9 cellular contexts compared by ENCODE assay signal in the genomic region with DNA sequence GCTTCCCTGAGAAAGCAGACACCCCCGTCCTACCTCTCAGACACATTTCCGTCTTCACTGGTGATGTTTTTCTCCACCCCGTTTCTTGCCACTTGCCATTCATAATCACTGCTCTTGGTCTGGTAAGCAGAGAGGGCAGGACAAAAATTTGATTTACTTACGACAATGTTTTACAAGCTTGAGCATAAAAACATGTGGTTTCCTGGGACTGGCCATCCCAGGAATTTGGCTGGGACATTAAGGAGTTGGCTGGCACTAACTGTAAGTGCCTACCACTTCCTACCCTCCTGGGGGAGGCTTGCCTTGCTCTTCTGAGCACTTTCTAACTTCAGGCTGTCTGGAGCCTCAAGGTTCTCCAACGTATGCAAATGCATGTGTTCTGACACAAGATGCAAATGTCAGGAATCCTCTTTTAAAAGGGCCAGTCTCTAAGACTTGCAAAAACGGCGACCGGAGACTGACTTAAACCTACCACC. TPM values are rescaled to one million over a fixed set of nuclear protein-coding genes. Genes with fewer than 3 reads are reported as not detected.
DNase-seq lines count a peak whose midpoint lies in the region; ATAC-seq, FAIRE-seq and TF ChIP-seq lines count a peak whose summit lies in the region.
"Had no signal": no experiment of that assay in that cellular context is flagged by ENCODE, and none has a peak within 500 bp of the region (broad histone marks: within the 10 kb centered on the region; RNA-seq: fewer than 3 reads in every experiment).

No MANE protein-coding gene starts in this region.

- peak overlapping the region; percentile 59 for H2AFZ ChIP-seq in GM12878 (ENCODE audit: control insufficient read depth, low read depth, low read length)

- peaks cover 14% of the 10 kb centered on the region for H3K4me1 ChIP-seq in GM12878 (ENCODE audit: control insufficient read depth, insufficient read depth, low read length)
- H3K4me1 ChIP-seq in pancreas, result no peaks in the 10 kb centered on the region

- TF ChIP-seq CTCF in GM12878 (IDR thresholded peaks at IDR 0.05 in 2 of 3, conservative IDR thresholded peaks at IDR 0.05 in 1 of 3; ENCODE audit: control insufficient read depth in 2 of 3, extremely low read depth in 1 of 3, insufficient read depth in 1 of 3, low read depth in 3 of 3, low read length in 3 of 3) (no peak), pancreas (IDR thresholded peaks at IDR 0.05) (no peak)

- POLR2A ChIA-PET in GM12878 (lab: Charles Lee), result interaction anchor here (1.2 kb wide), 1 partner anchor 24 kb away, joined by 3 read pairs; a partner anchor contains a TSS

- BruUV-seq in GM12878 (replicated peaks; lab: Mats Ljungman, UMichigan), result no TSS peak

- H3K36me3 ChIP-seq in GM12878 (ENCODE audit: control insufficient read depth in 2 of 2, insufficient read depth in 2 of 2, low read length in 1 of 2), result no peaks in the 10 kb centered on the region
- no peaks in the 10 kb centered on the region for H3K36me3 ChIP-seq in pancreas
- H3K36me3 ChIP-seq: heart right ventricle had no signal

- H3K9ac ChIP-seq in GM12878 (ENCODE audit: control insufficient read depth, insufficient read depth, low read length), result no peak overlapping the region

- FAIRE-seq in GM12878 (lab: Jason Lieb, UNC) (peak; percentile 78), pancreas (lab: Jason Lieb, UNC) (no peak)

- DNase-seq in activated T-cell treated with anti-CD3 and anti-CD28 coated beads, Interleukin-2, amount 50 U/mL, for 72 hours, result no peak
- DNase-seq in activated T-cell treated with anti-CD3 and anti-CD28 coated beads, Interleukin-2, amount 50 U/mL, for 1 hour, result no peak
- DNase-seq in GM12878 (ENCODE audit: low read depth, low spot score) (no peak), pancreas (no peak)
- DNase-seq: heart right ventricle had no signal

- in situ Hi-C loops in GM12878 (cut with MboI), result no loop called here

- H3K9me3 Mint-ChIP-seq in activated T-cell treated with anti-CD3 and anti-CD28 coated beads, Interleukin-2, amount 50 U/mL, for 72 hours, result no peaks in the 10 kb centered on the region
- peaks cover 2% of the 10 kb centered on the region for H3K9me3 Mint-ChIP-seq in stimulated activated memory B cell treated with anti-CD40 and anti-IgM and Interleukin-4, amounts not matched to agents 10 μg/mL and 1 μg/mL and 100 μg/mL, for 72 hours

- no peak for TF ChIP-seq POLR2A in GM12878 (IDR thresholded peaks at IDR 0.05; ENCODE audit: low read depth, low read length)

- 5% methylated on average over 8 of the region's 8 CpGs for WGBS in GM12878 (ENCODE audit: insufficient coverage, insufficient replicate concordance, low lambda C conversion rate, missing lambda C conversion rate)
- 49 to 53% methylated on average over 8 of the region's 8 CpGs for WGBS in pancreas, 2 donors

- H3K27ac ChIP-seq in GM12878 (ENCODE audit: control insufficient read depth, insufficient read depth) (no peak overlapping the region), pancreas (no peak overlapping the region)
- H3K27ac ChIP-seq: heart right ventricle had no signal

- peak; percentile 30 to 39 for ATAC-seq in activated T-cell treated with anti-CD3 and anti-CD28 coated beads, Interleukin-2, amount 50 U/mL, for 72 hours (replicated peaks in 1 of 2)
- peak; percentile 22 for ATAC-seq in HG03066 (IDR thresholded peaks at IDR 0.05; ENCODE audit: low read depth, unreplicated experiment)
- peak; percentile 27 for ATAC-seq in GM12878
- ATAC-seq in stimulated activated memory B cell treated with anti-CD40 and anti-IgM and Interleukin-4, amounts not matched to agents 10 μg/mL and 1 μg/mL and 100 μg/mL, for 72 hours, result peak; percentile 46
- ATAC-seq in pancreas, result no peak
- no peak for ATAC-seq in HG02981 (IDR thresholded peaks at IDR 0.05; ENCODE audit: unreplicated experiment)
- no peak for ATAC-seq in HG03097 (IDR thresholded peaks at IDR 0.05; ENCODE audit: low FRiP score, unreplicated experiment)
- ATAC-seq: heart right ventricle had no signal

- TF ChIP-seq RAD21 in GM12878 (IDR thresholded peaks at IDR 0.05; ENCODE audit: insufficient read depth, low read depth, low read length), result no peak

- H3K4me1 Mint-ChIP-seq in activated T-cell treated with anti-CD3 and anti-CD28 coated beads, Interleukin-2, amount 50 U/mL, for 72 hours (ENCODE audit: low read depth), result peaks cover 23% of the 10 kb centered on the region
- peaks cover 59% of the 10 kb centered on the region for H3K4me1 Mint-ChIP-seq in stimulated activated memory B cell treated with anti-CD40 and anti-IgM and Interleukin-4, amounts not matched to agents 10 μg/mL and 1 μg/mL and 100 μg/mL, for 72 hours

- CTCF ChIA-PET in GM12878 (lab: Yijun Ruan, JAX), result interaction anchor here (0.6 to 1.6 kb wide), 7 partner anchors 14 to 367 kb away, joined by 3 to 4 read pairs (median 3); a partner anchor contains a TSS

- H3K79me2 ChIP-seq in GM12878 (ENCODE audit: control insufficient read depth, insufficient read depth, low read length), result no peaks in the 10 kb centered on the region

- no peaks in the 10 kb centered on the region for H4K20me1 ChIP-seq in GM12878 (ENCODE audit: control insufficient read depth, insufficient read depth)

- no peak overlapping the region for H3K27ac Mint-ChIP-seq in activated T-cell treated with anti-CD3 and anti-CD28 coated beads, Interleukin-2, amount 50 U/mL, for 72 hours
- H3K27ac Mint-ChIP-seq in stimulated activated memory B cell treated with anti-CD40 and anti-IgM and Interleukin-4, amounts not matched to agents 10 μg/mL and 1 μg/mL and 100 μg/mL, for 72 hours, result peak overlapping the region; percentile 58

- H3K27me3 ChIP-seq in GM12878 (replicated peaks in 1 of 2; ENCODE audit: control insufficient read depth in 2 of 2, insufficient read depth in 2 of 2, low read length in 1 of 2) (peaks cover under 1 to 2% of the 10 kb centered on the region in 2 experiments; a peak in 3 of 4 replicates), pancreas (no peaks in the 10 kb centered on the region)

- peak overlapping the region; percentile 99 for H3K4me2 ChIP-seq in GM12878 (ENCODE audit: control insufficient read depth, insufficient read depth)

- peaks cover 11% of the 10 kb centered on the region for H3K27me3 Mint-ChIP-seq in activated T-cell treated with anti-CD3 and anti-CD28 coated beads, Interleukin-2, amount 50 U/mL, for 72 hours (ENCODE audit: low read depth)
- H3K27me3 Mint-ChIP-seq in stimulated activated memory B cell treated with anti-CD40 and anti-IgM and Interleukin-4, amounts not matched to agents 10 μg/mL and 1 μg/mL and 100 μg/mL, for 72 hours, result no peaks in the 10 kb centered on the region

- H3K9me3 ChIP-seq in GM12878 (replicated peaks; ENCODE audit: control insufficient read depth, insufficient read depth, low read length) (no peaks in the 10 kb centered on the region), pancreas (no peaks in the 10 kb centered on the region)
- H3K9me3 ChIP-seq: heart right ventricle had no signal

- RAD21 ChIA-PET in GM12878 (lab: Charles Lee; ENCODE audit: unreplicated experiment), result interaction anchor here (1.0 to 1.3 kb wide), 2 partner anchors 14 to 24 kb away, joined by 3 to 10 read pairs; a partner anchor contains a TSS

- H3K36me3 Mint-ChIP-seq in activated T-cell treated with anti-CD3 and anti-CD28 coated beads, Interleukin-2, amount 50 U/mL, for 72 hours (ENCODE audit: insufficient read depth in 2 of 2), result no peaks in the 10 kb centered on the region
- H3K36me3 Mint-ChIP-seq in stimulated activated memory B cell treated with anti-CD40 and anti-IgM and Interleukin-4, amounts not matched to agents 10 μg/mL and 1 μg/mL and 100 μg/mL, for 72 hours, result no peaks in the 10 kb centered on the region

- H3K4me3 Mint-ChIP-seq in activated T-cell treated with anti-CD3 and anti-CD28 coated beads, Interleukin-2, amount 50 U/mL, for 72 hours, result peak overlapping the region; percentile 78 to 84
- peak overlapping the region; percentile 78 for H3K4me3 Mint-ChIP-seq in stimulated activated memory B cell treated with anti-CD40 and anti-IgM and Interleukin-4, amounts not matched to agents 10 μg/mL and 1 μg/mL and 100 μg/mL, for 72 hours

- H3K4me3 ChIP-seq in GM12878, result peak overlapping the region; percentile 28; the same call in 1 of the 2 replicates
- no peak overlapping the region for H3K4me3 ChIP-seq in pancreas

- intact Hi-C loops in GM12878 (cut with micrococcal nuclease; ENCODE audit: unreplicated experiment) (no loop called here), pancreas (cut with DNase I) (no loop called here)

- 0 out of 4 replicates have a peak, but pooled peaks of 1 of the 2 experiments have one; percentile 4 for TF ChIP-seq EP300 in GM12878 (IDR thresholded peaks at IDR 0.05; ENCODE audit: borderline replicate concordance in 1 of 2, control insufficient read depth in 1 of 2, low read depth in 2 of 2, low read length in 2 of 2)

- SMC1A ChIA-PET in GM12878 (lab: Charles Lee; ENCODE audit: uncharacterized antibody, unreplicated experiment), result interaction anchor here (0.8 to 1.4 kb wide), 4 partner anchors 15 to 35 kb away, joined by 3 to 6 read pairs (median 4); no protein-coding TSS in a partner anchor

TF ChIP-seq in GM12878, 131 proteins besides CTCF, POLR2A, EP300 and RAD21 (continues in another document):
- no peak for TF ChIP-seq RFX5 (IDR thresholded peaks at IDR 0.05; ENCODE audit: low read depth, low read length)
- no peak for TF ChIP-seq SMAD1 (IDR thresholded peaks at IDR 0.05; ENCODE audit: low read depth, partially characterized antibody)
- TF ChIP-seq NBN (IDR thresholded peaks at IDR 0.05), result no peak
- TF ChIP-seq GATAD2B (conservative IDR thresholded peaks at IDR 0.05; ENCODE audit: low read depth), result no peak

RNA-seq across cellular contexts. Expression of a gene that starts 24.2 kb away (rescaled TPM):
- total RNA-seq in activated T-cell treated with anti-CD3 and anti-CD28 coated beads, Interleukin-2, amount 50 U/mL, for 72 hours, result 10 to 100 TPM in 1 of 2 donors, 1 to 10 TPM in 1; 9.6 to 10.3 TPM
- 9.2 and 9.4 TPM in 2 replicates for total RNA-seq in GM12878 (2013; cell fraction: nucleolus; rRNA removed)
- total RNA-seq in GM12878 (2014; rRNA removed) (6.8 and 7.8 TPM in 2 replicates), GM12878 (2014; rRNA removed; fragmentation: Illumina TruSeq; extraction: Trizol) (5.7 and 5.8 TPM in 2 replicates), GM12878 (2021) (7.8 and 8.5 TPM in 2 replicates), pancreas (10 to 100 TPM; 13.7 to 18.5 (median 15.1) TPM)
- polyA plus RNA-seq in GM12878 (2011; ENCODE audit: low read depth), result 4.7 TPM
- polyA plus RNA-seq in GM12878 (2011; rRNA removed) (8.6 and 10.4 TPM in 2 replicates), GM12878 (2014; fragmentation: Illumina TruSeq; extraction: Trizol) (6.5 and 6.8 TPM in 2 replicates), GM12878 (2014; fragmentation: Nextera tagmentation; extraction: Ambion mirVana) (1 to 10 TPM in 1 of 2 experiments, under 1 TPM in 1; 0.98 to 1.3 TPM), GM12878 (2014; rRNA removed) (5.9 and 6.7 TPM in 2 replicates), GM12878 (2016; fragmentation: Nextera tagmentation; extraction: Ambion mirVana) (under 1 TPM; 0.27 to 0.37 TPM), pancreas (10 to 100 TPM; 12.8 to 14.5 TPM)
- 5.3 and 6.4 TPM in 2 replicates for polyA plus RNA-seq in GM12878 (2011; cell fraction: cytosol; rRNA removed)
- 17.4 and 21.7 TPM in 2 replicates for polyA plus RNA-seq in GM12878 (2011; cell fraction: nucleus; rRNA removed)
- 8.1 and 8.5 TPM in 2 replicates for polyA plus RNA-seq in GM12878 (2012)
- polyA minus RNA-seq in GM12878 (2011; rRNA and poly(A)+ RNA removed), result 9.8 and 11.1 TPM in 2 replicates
- polyA minus RNA-seq in GM12878 (2011; cell fraction: cytosol; rRNA and poly(A)+ RNA removed), result 4.0 and 4.4 TPM in 2 replicates
- polyA minus RNA-seq in GM12878 (2011; cell fraction: nucleus; rRNA and poly(A)+ RNA removed), result 4.7 and 8.8 TPM in 2 replicates

Comparison
In these comparisons a context has a peak if more than half of its experiments do, and no peak if none do; other contexts are left out.
1. ATAC-seq: peak in activated T-cell treated with anti-CD3 and anti-CD28 coated beads, Interleukin-2, amount 50 U/mL, for 72 hours (2 of 2), HG03066 (single experiment), GM12878 (single experiment) and stimulated activated memory B cell treated with anti-CD40 and anti-IgM and Interleukin-4, amounts not matched to agents 10 μg/mL and 1 μg/mL and 100 μg/mL, for 72 hours (single experiment); none in pancreas (0 of 4), HG02981 (single experiment) and HG03097 (single experiment).